8 cellular contexts compared by ENCODE assay signal in the genomic region with DNA sequence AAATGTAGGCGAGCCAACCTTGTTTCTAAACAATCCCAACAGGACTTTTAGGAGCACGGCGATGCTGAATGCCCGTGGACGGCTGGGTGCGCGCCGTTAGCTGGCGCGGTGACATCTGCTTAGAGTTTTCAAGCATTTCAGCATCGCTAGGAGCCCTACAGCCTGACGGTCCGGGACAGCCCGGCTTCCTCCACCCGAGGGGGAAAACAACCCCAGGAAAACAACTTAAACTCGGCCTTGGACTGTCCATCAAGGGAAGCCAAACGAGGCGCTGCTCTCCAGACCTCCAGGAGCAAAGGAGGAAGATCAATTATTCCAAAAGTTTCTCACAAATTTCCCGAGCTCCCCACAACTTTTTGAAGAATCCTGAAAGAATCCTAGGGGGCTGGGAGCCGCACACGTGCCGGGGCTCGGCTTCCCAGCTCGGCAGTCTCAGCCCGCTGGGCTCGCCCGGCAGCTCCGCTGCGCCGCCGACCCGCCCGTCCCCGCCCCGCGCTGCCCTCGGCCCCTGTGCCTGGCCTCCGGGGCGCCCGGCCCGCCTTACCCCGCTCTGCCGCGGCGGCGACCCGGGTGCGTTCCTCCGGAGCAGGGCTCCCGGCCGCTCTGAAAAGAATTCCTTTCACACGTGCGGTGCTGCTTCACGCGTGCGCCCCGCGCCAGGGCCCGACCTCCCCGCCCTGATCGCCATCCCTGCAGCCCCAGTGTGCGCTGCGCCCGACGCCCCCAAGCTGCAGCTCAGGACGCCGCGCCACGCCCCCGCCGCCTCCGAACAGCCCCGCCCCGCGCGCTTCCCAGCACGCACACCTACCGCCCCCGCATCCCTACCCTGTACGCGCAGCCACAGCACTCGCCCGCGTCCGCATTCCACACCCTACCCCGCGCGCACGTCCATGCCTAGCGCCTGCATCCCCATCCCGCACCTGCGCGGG. TPM values are rescaled to one million over a fixed set of nuclear protein-coding genes. Genes with fewer than 3 reads are reported as not detected.
DNase-seq lines count a peak whose midpoint lies in the region; ATAC-seq lines count a peak whose summit lies in the region.

Gene GJA3, minus strand, starts transcription at position 707 of the 929 bp plus-strand sequence. CDS start 17,764 bp downstream, outside the sequence.

- in situ Hi-C loops in KBM-7 (cut with MboI; ENCODE audit: low pct_unique_long_range_greater_than_20kb, low sequenced_read_pairs), result no loop called here

- H3K36me3 Mint-ChIP-seq in activated CD4-positive, alpha-beta memory T cell treated with anti-CD3 and anti-CD28 coated beads, Interleukin-2, amount 10 ng/mL, durations not matched to agents 7 days and 5 days (ENCODE audit: low read depth), result no peaks in the 10 kb centered on the region

- H3K9me3 ChIP-seq in esophagus (ENCODE audit: control insufficient read depth in 2 of 2, insufficient read depth in 1 of 2, low read depth in 1 of 2, low read length in 1 of 2) (peaks cover 0 to 3% of the 10 kb centered on the region in 2 donors), neuron (ENCODE audit: low read length) (peaks cover 5% of the 10 kb centered on the region)

- WGBS in esophagus, 2 donors, result 1% methylated on average over 93 of the region's 93 CpGs
- 1% methylated on average over 93 of the region's 93 CpGs for WGBS in urinary bladder

- H3K27me3 Mint-ChIP-seq in activated CD4-positive, alpha-beta memory T cell treated with anti-CD3 and anti-CD28 coated beads, Interleukin-2, amount 10 ng/mL, durations not matched to agents 7 days and 5 days, result peaks cover 58% of the 10 kb centered on the region

- POLR2A ChIA-PET in activated CD4-positive, alpha-beta memory T cell treated with anti-CD3 and anti-CD28 coated beads, Interleukin-2, amount 10 ng/mL, durations not matched to agents 7 days and 5 days (lab: Charles Lee), result interaction anchor here (0.7 to 2.0 kb wide), 5 partner anchors 8 to 176 kb away, joined by 3 to 6 read pairs (median 5); no protein-coding TSS in a partner anchor

- H2AFZ ChIP-seq in neuron (ENCODE audit: low read depth, low read length), result peak within 1 kb of the TSS; percentile 91

- ATAC-seq in GM21717 (IDR thresholded peaks at IDR 0.05; ENCODE audit: unreplicated experiment), result peak; percentile 48

- H3K9me3 Mint-ChIP-seq in activated CD4-positive, alpha-beta memory T cell treated with anti-CD3 and anti-CD28 coated beads, Interleukin-2, amount 10 ng/mL, durations not matched to agents 7 days and 5 days, result no peaks in the 10 kb centered on the region

- H3K27ac ChIP-seq in esophagus (ENCODE audit: low read depth in 2 of 2, low read length in 1 of 2) (no peak within 1 kb of the TSS), urinary bladder (ENCODE audit: low read depth) (no peak within 1 kb of the TSS)

- CTCF ChIA-PET in activated CD4-positive, alpha-beta memory T cell treated with anti-CD3 and anti-CD28 coated beads, Interleukin-2, amount 10 ng/mL, durations not matched to agents 7 days and 5 days (lab: Charles Lee), result interaction anchor here (0.5 to 6.2 kb wide), 8 partner anchors 14 to 441 kb away, joined by 3 to 46 read pairs (median 4); no protein-coding TSS in a partner anchor

- H3K4me3 Mint-ChIP-seq in activated CD4-positive, alpha-beta memory T cell treated with anti-CD3 and anti-CD28 coated beads, Interleukin-2, amount 10 ng/mL, durations not matched to agents 7 days and 5 days, result peak within 1 kb of the TSS; percentile 73

- H3K4me1 ChIP-seq in esophagus (ENCODE audit: control insufficient read depth in 2 of 2, insufficient read depth in 2 of 2, low read length in 1 of 2) (peaks cover 2 to 8% of the 10 kb centered on the region in 2 donors), neuron (ENCODE audit: insufficient read depth, low read length) (peaks cover 8% of the 10 kb centered on the region), urinary bladder (ENCODE audit: insufficient read depth) (no peaks in the 10 kb centered on the region)

- H3K36me3 ChIP-seq in esophagus (ENCODE audit: control insufficient read depth in 2 of 2, insufficient read depth in 2 of 2, low read length in 1 of 2) (no peaks in the 10 kb centered on the region), neuron (ENCODE audit: insufficient read depth, low read length) (no peaks in the 10 kb centered on the region), urinary bladder (ENCODE audit: insufficient read depth) (no peaks in the 10 kb centered on the region)

- H3K27me3 ChIP-seq in esophagus (ENCODE audit: control insufficient read depth in 1 of 2, insufficient read depth in 2 of 2, low read length in 2 of 2) (peaks cover 0 to 6% of the 10 kb centered on the region in 2 donors), neuron (ENCODE audit: insufficient read depth, low read length) (peaks cover 57% of the 10 kb centered on the region)

- no peak within 1 kb of the TSS for H3K27ac Mint-ChIP-seq in activated CD4-positive, alpha-beta memory T cell treated with anti-CD3 and anti-CD28 coated beads, Interleukin-2, amount 10 ng/mL, durations not matched to agents 7 days and 5 days

- H3K4me3 ChIP-seq in esophagus (ENCODE audit: low read depth in 1 of 2, low read length in 2 of 2), result peak within 1 kb of the TSS; percentile 37 to 51
- H3K4me3 ChIP-seq in neuron (ENCODE audit: low read length), result peak within 1 kb of the TSS; percentile 33
- H3K4me3 ChIP-seq in urinary bladder (ENCODE audit: low read depth, low read length), result peak within 1 kb of the TSS; percentile 20

- H3K4me1 Mint-ChIP-seq in activated CD4-positive, alpha-beta memory T cell treated with anti-CD3 and anti-CD28 coated beads, Interleukin-2, amount 10 ng/mL, durations not matched to agents 7 days and 5 days, result peaks cover 24% of the 10 kb centered on the region

- DNase-seq in ELR (ENCODE audit: low read depth) (peak; percentile 70), KBM-7 (peak; percentile 85), NCI-H2196 (lab: John Stamatoyannopoulos, UW; ENCODE audit: unreplicated experiment) (no peak)
- peak; percentile 48 for DNase-seq in activated CD4-positive, alpha-beta memory T cell treated with anti-CD3 and anti-CD28 coated beads, Interleukin-2, amount 10 ng/mL, durations not matched to agents 7 days and 5 days

RNA-seq across cellular contexts. Expression of gene GJA3, which starts in this region (rescaled TPM):
- total RNA-seq in activated CD4-positive, alpha-beta memory T cell treated with anti-CD3 and anti-CD28 coated beads, Interleukin-2, amount 10 ng/mL, durations not matched to agents 7 days and 5 days, result under 1 TPM; 0.13 to 0.23 TPM
- under 1 TPM; 0.22 to 0.75 TPM for polyA plus RNA-seq in esophagus
- 0.21 TPM for total RNA-seq in urinary bladder
- polyA plus RNA-seq in urinary bladder, result 0.05 TPM

Comparison
In these comparisons a context has a peak if more than half of its experiments do, and no peak if none do; other contexts are left out.
1. Peak in DNase-seq in activated CD4-positive, alpha-beta memory T cell treated with anti-CD3 and anti-CD28 coated beads, Interleukin-2, amount 10 ng/mL, durations not matched to agents 7 days and 5 days; RNA of the gene not detected or under 1 TPM.